In the genomic region with DNA sequence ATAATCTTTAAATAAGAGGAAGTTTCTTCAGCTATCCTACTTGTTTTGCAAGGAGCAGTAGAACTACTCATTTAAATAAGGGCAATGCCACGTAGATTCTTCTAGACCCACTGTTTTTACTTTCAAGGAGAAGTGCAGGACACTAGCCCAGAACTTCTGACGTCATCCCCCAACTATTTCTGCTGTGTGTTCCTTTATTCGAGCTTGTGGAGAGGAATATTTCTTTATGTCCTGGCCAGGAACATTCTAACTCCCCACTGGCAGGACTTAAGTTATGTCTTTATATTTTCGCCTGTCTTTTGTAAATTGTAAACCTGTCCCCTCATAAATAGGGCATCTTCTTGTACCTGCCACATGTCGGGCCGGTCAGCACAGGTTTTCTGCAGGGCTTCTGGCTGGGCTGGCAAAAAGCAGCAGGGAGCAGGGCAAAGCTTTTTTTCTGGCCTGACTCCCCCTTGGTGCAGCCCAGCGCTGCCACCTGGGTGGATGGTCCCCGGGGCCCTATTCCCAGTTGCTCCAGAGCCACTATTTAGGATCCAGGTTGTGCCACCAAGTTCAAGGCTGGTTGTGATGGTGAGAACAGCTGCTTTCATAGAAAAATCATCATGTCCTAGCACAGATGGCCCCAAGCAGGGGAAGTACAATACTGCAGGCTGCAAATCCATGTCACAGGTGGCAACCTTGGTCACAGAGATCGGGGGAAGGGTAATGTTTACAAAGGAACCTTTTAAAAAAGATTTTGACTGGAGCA, we compare ENCODE assay signal across 1 cellular context.
TF ChIP-seq lines count a peak whose summit lies in the region.

No MANE protein-coding gene starts in this region.

TF ChIP-seq in HepG2, 621 proteins besides CTCF, POLR2A, EP300 and RAD21 (continued from another document and continues in another):
- TF ChIP-seq AHDC1 (CRISPR knock-in tag; IDR thresholded peaks at IDR 0.05; ENCODE audit: borderline replicate concordance) (peak; percentile 50; the same call in 1 of the 2 replicates), MYC (CRISPR knock-in tag; IDR thresholded peaks at IDR 0.05; ENCODE audit: borderline replicate concordance) (0 out of 2 replicates have a peak, but pooled peaks have one; percentile 37), ZNF34 (CRISPR knock-in tag; IDR thresholded peaks at IDR 0.05; ENCODE audit: borderline replicate concordance) (no peak), POLR2G (IDR thresholded peaks at IDR 0.05; ENCODE audit: low read depth, low read length) (peak; percentile 44; the same call in 1 of the 2 replicates), FOXC1 (CRISPR knock-in tag; IDR thresholded peaks at IDR 0.05; ENCODE audit: borderline replicate concordance) (peak; percentile 64; the same call in 1 of the 2 replicates), RBAK (CRISPR knock-in tag; IDR thresholded peaks at IDR 0.05) (no peak), KLF13 (CRISPR knock-in tag; IDR thresholded peaks at IDR 0.05) (no peak), ZBTB7A (CRISPR knock-in tag; IDR thresholded peaks at IDR 0.05) (no peak), EHMT2 (IDR thresholded peaks at IDR 0.05; ENCODE audit: borderline replicate concordance, low read depth, low read length) (no peak), ZNF121 (CRISPR knock-in tag; IDR thresholded peaks at IDR 0.05) (no peak), ZNF740 (CRISPR knock-in tag; IDR thresholded peaks at IDR 0.05) (no peak), ZFP36L2 (CRISPR knock-in tag; IDR thresholded peaks at IDR 0.05) (no peak), HDAC1 (CRISPR knock-in tag; IDR thresholded peaks at IDR 0.05) (peak; percentile 72), ZNF292 (CRISPR knock-in tag; IDR thresholded peaks at IDR 0.05; ENCODE audit: borderline replicate concordance, low read depth) (peak; percentile 55; the same call in 1 of the 2 replicates), ZNF773 (CRISPR knock-in tag; IDR thresholded peaks at IDR 0.05; ENCODE audit: borderline replicate concordance) (no peak), SP4 (CRISPR knock-in tag; IDR thresholded peaks at IDR 0.05) (no peak), ZNF709 (CRISPR knock-in tag; IDR thresholded peaks at IDR 0.05) (no peak), ZNF343 (CRISPR knock-in tag; IDR thresholded peaks at IDR 0.05) (0 out of 2 replicates have a peak, but pooled peaks have one; percentile 35), SOX13 (IDR thresholded peaks at IDR 0.05) (no peak), SOX13 (CRISPR knock-in tag; conservative IDR thresholded peaks at IDR 0.05 in 1 of 2, IDR thresholded peaks at IDR 0.05 in 1 of 2) (peak in 1 of 2 experiments; percentile 16; a peak in 1 of 4 replicates), TBX2 (CRISPR knock-in tag; IDR thresholded peaks at IDR 0.05; ENCODE audit: borderline replicate concordance) (peak; percentile 61; the same call in 1 of the 2 replicates), ZMYM4 (CRISPR knock-in tag; IDR thresholded peaks at IDR 0.05) (0 out of 2 replicates have a peak, but pooled peaks have one; percentile 31), NR2C2 (CRISPR knock-in tag; IDR thresholded peaks at IDR 0.05; ENCODE audit: borderline replicate concordance) (0 out of 2 replicates have a peak, but pooled peaks have one; percentile 24), ZNF609 (CRISPR knock-in tag; IDR thresholded peaks at IDR 0.05; ENCODE audit: borderline replicate concordance) (peak; percentile 38; the same call in 1 of the 2 replicates), ZNF317 (CRISPR knock-in tag; IDR thresholded peaks at IDR 0.05) (no peak), STAG1 (CRISPR knock-in tag; IDR thresholded peaks at IDR 0.05) (0 out of 2 replicates have a peak, but pooled peaks have one; percentile 15), TBX3 (IDR thresholded peaks at IDR 0.05; ENCODE audit: borderline replicate concordance) (peak; percentile 32; the same call in 1 of the 2 replicates), ARID4A (CRISPR knock-in tag; IDR thresholded peaks at IDR 0.05; ENCODE audit: borderline replicate concordance) (peak; percentile 59; the same call in 1 of the 2 replicates)
- TF ChIP-seq, protein P1, sequence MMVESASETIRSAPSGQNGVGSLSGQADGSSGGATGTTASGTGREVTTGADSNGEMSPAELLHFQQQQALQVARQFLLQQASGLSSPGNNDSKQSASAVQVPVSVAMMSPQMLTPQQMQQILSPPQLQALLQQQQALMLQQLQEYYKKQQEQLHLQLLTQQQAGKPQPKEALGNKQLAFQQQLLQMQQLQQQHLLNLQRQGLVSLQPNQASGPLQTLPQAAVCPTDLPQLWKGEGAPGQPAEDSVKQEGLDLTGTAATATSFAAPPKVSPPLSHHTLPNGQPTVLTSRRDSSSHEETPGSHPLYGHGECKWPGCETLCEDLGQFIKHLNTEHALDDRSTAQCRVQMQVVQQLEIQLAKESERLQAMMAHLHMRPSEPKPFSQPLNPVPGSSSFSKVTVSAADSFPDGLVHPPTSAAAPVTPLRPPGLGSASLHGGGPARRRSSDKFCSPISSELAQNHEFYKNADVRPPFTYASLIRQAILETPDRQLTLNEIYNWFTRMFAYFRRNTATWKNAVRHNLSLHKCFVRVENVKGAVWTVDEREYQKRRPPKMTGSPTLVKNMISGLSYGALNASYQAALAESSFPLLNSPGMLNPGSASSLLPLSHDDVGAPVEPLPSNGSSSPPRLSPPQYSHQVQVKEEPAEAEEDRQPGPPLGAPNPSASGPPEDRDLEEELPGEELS (CRISPR knock-in tag; IDR thresholded peaks at IDR 0.05), result peak; percentile 40; the same call in 1 of the 2 replicates
- TF ChIP-seq, protein P2, sequence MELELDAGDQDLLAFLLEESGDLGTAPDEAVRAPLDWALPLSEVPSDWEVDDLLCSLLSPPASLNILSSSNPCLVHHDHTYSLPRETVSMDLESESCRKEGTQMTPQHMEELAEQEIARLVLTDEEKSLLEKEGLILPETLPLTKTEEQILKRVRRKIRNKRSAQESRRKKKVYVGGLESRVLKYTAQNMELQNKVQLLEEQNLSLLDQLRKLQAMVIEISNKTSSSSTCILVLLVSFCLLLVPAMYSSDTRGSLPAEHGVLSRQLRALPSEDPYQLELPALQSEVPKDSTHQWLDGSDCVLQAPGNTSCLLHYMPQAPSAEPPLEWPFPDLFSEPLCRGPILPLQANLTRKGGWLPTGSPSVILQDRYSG (CRISPR knock-in tag; IDR thresholded peaks at IDR 0.05), result no peak
- TF ChIP-seq, protein P3, sequence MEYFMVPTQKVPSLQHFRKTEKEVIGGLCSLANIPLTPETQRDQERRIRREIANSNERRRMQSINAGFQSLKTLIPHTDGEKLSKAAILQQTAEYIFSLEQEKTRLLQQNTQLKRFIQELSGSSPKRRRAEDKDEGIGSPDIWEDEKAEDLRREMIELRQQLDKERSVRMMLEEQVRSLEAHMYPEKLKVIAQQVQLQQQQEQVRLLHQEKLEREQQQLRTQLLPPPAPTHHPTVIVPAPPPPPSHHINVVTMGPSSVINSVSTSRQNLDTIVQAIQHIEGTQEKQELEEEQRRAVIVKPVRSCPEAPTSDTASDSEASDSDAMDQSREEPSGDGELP (IDR thresholded peaks at IDR 0.05; ENCODE audit: borderline replicate concordance, low read depth), result peak; percentile 70; the same call in 1 of the 2 replicates
- TF ChIP-seq, protein P4, sequence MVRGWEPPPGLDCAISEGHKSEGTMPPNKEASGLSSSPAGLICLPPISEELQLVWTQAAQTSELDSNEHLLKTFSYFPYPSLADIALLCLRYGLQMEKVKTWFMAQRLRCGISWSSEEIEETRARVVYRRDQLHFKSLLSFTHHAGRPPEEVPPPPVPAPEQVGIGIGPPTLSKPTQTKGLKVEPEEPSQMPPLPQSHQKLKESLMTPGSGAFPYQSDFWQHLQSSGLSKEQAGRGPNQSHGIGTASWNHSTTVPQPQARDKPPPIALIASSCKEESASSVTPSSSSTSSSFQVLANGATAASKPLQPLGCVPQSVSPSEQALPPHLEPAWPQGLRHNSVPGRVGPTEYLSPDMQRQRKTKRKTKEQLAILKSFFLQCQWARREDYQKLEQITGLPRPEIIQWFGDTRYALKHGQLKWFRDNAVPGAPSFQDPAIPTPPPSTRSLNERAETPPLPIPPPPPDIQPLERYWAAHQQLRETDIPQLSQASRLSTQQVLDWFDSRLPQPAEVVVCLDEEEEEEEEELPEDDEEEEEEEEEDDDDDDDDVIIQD (CRISPR knock-in tag; IDR thresholded peaks at IDR 0.05; ENCODE audit: low read depth), result no peak
